Comparison of ENCODE assay signal across 1 cellular context in the genomic region with DNA sequence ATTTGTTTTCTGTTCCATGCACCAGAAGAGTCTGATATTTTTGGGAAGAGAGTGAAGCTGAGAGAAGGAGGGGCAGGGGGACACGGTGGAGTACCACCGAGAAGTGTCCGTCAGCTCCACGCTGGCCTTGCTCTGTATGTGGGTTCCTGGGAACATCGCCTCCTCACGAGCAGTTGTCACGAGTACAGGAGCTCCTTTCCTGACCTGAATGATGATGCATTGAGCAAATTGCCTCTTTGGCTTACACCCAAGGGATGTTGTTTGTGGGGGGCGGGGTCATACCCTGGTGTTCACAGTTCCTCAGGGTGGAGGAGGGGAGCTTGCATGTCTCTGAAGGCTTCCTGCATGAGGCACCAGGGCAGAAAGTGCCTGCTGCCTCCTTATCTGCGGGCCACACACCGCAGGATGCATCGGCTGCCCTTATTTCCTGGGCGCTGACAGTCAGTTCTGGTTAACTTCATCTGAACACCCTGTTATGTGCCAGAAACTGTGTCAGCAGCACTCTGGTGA.
TF ChIP-seq lines count a peak whose summit lies in the region.

No MANE protein-coding gene starts in this region.

TF ChIP-seq in K562, 482 proteins besides CTCF, POLR2A, EP300 and RAD21 (continued from another document and continues in another):
- TF ChIP-seq SMAD2 (IDR thresholded peaks at IDR 0.05; ENCODE audit: low read depth, low read length) (no peak), CCAR2 (IDR thresholded peaks at IDR 0.05; ENCODE audit: low read depth, low read length) (no peak), CREB1 (IDR thresholded peaks at IDR 0.05) (0 out of 2 replicates have a peak, but pooled peaks have one; percentile 62), CREB1 (CRISPR knock-in tag; IDR thresholded peaks at IDR 0.05) (no peak), IFI16 (CRISPR knock-in tag; IDR thresholded peaks at IDR 0.05) (no peak), CTBP1 (IDR thresholded peaks at IDR 0.05; ENCODE audit: borderline replicate concordance) (peak; percentile 99), HNRNPL (IDR thresholded peaks at IDR 0.05; ENCODE audit: low read depth, low read length) (0 out of 2 replicates have a peak, but pooled peaks have one; percentile 30), ETS1 (conservative IDR thresholded peaks at IDR 0.05; ENCODE audit: control insufficient read depth, low read depth, low read length) (peak; percentile 73; the same call in 1 of the 2 replicates), SREBF2 (CRISPR knock-in tag; IDR thresholded peaks at IDR 0.05) (no peak), RNF219 (CRISPR knock-in tag; IDR thresholded peaks at IDR 0.05) (no peak), MITF (IDR thresholded peaks at IDR 0.05) (peak; percentile 85; the same call in 1 of the 2 replicates), NR2C1 (IDR thresholded peaks at IDR 0.05) (no peak), NR2C1 (tag; IDR thresholded peaks at IDR 0.05) (0 out of 2 replicates have a peak, but pooled peaks have one; percentile 18), FOSL1 (tag; conservative IDR thresholded peaks at IDR 0.05) (peak; percentile 72), USF2 (CRISPR knock-in tag; IDR thresholded peaks at IDR 0.05) (no peak), CBFA2T3 (IDR thresholded peaks at IDR 0.05) (peak; percentile 96), U2AF2 (optimal IDR thresholded peaks at IDR 0.05; ENCODE audit: low read depth, low read length) (no peak), NCOA1 (IDR thresholded peaks at IDR 0.05; ENCODE audit: low read depth) (peak; percentile 84; the same call in 1 of the 2 replicates), MBD2 (IDR thresholded peaks at IDR 0.05; ENCODE audit: borderline replicate concordance, low read depth) (peak; percentile 60; the same call in 1 of the 2 replicates), NRF1 (conservative IDR thresholded peaks at IDR 0.05 in 1 of 2, IDR thresholded peaks at IDR 0.05 in 1 of 2) (peak; percentile 26 to 38; a peak in 2 of 4 replicates), TAL1 (IDR thresholded peaks at IDR 0.05) (peak; percentile 85), MYC (IDR thresholded peaks at IDR 0.05; ENCODE audit: low read depth, low read length) (peak; percentile 47; the same call in 1 of the 2 replicates), MYC (CRISPR knock-in tag; IDR thresholded peaks at IDR 0.05; ENCODE audit: borderline replicate concordance, low read depth) (no peak), FOXM1 (IDR thresholded peaks at IDR 0.05; ENCODE audit: low read depth) (peak; percentile 56; the same call in 1 of the 2 replicates), FOXM1 (CRISPR knock-in tag; IDR thresholded peaks at IDR 0.05; ENCODE audit: low read depth) (no peak), HCFC1 (IDR thresholded peaks at IDR 0.05; ENCODE audit: low read depth, low read length) (0 out of 2 replicates have a peak, but pooled peaks have one; percentile 26), SNIP1 (IDR thresholded peaks at IDR 0.05; ENCODE audit: low read depth) (no peak), ID3 (CRISPR knock-in tag; IDR thresholded peaks at IDR 0.05) (no peak), ID3 (tag; IDR thresholded peaks at IDR 0.05) (no peak), CREM (IDR thresholded peaks at IDR 0.05; ENCODE audit: low read depth) (peak; percentile 75), GABPA (tag; conservative IDR thresholded peaks at IDR 0.05; ENCODE audit: low read depth) (peak; percentile 67), MAZ (CRISPR knock-in tag; conservative IDR thresholded peaks at IDR 0.05 in 1 of 2, IDR thresholded peaks at IDR 0.05 in 1 of 2) (peak; percentile 18 to 57; a peak in 1 of 4 replicates), ARNT (IDR thresholded peaks at IDR 0.05) (peak; percentile 24 to 87; a peak in 3 of 4 replicates), CEBPB (tag; IDR thresholded peaks at IDR 0.05) (peak; percentile 48; the same call in 1 of the 2 replicates), ZNF644 (tag; IDR thresholded peaks at IDR 0.05; ENCODE audit: low read depth) (no peak), SP1 (CRISPR knock-in tag; IDR thresholded peaks at IDR 0.05) (peak; percentile 58; the same call in 1 of the 2 replicates), ZNF639 (CRISPR knock-in tag; conservative IDR thresholded peaks at IDR 0.05 in 1 of 2, IDR thresholded peaks at IDR 0.05 in 1 of 2) (peak in 1 of 2 experiments; percentile 70; a peak in 1 of 4 replicates), ARID3B (CRISPR knock-in tag; IDR thresholded peaks at IDR 0.05; ENCODE audit: borderline replicate concordance) (no peak), NONO (IDR thresholded peaks at IDR 0.05; ENCODE audit: low read depth in 2 of 2, low read length in 1 of 2) (peak in 1 of 2 experiments; percentile 61; a peak in 1 of 4 replicates), POLR2G (IDR thresholded peaks at IDR 0.05; ENCODE audit: low read depth, low read length) (0 out of 2 replicates have a peak, but pooled peaks have one; percentile 23), ZNF780A (CRISPR knock-in tag; IDR thresholded peaks at IDR 0.05) (no peak), CC2D1A (IDR thresholded peaks at IDR 0.05) (no peak)
- TF ChIP-seq, protein P1, sequence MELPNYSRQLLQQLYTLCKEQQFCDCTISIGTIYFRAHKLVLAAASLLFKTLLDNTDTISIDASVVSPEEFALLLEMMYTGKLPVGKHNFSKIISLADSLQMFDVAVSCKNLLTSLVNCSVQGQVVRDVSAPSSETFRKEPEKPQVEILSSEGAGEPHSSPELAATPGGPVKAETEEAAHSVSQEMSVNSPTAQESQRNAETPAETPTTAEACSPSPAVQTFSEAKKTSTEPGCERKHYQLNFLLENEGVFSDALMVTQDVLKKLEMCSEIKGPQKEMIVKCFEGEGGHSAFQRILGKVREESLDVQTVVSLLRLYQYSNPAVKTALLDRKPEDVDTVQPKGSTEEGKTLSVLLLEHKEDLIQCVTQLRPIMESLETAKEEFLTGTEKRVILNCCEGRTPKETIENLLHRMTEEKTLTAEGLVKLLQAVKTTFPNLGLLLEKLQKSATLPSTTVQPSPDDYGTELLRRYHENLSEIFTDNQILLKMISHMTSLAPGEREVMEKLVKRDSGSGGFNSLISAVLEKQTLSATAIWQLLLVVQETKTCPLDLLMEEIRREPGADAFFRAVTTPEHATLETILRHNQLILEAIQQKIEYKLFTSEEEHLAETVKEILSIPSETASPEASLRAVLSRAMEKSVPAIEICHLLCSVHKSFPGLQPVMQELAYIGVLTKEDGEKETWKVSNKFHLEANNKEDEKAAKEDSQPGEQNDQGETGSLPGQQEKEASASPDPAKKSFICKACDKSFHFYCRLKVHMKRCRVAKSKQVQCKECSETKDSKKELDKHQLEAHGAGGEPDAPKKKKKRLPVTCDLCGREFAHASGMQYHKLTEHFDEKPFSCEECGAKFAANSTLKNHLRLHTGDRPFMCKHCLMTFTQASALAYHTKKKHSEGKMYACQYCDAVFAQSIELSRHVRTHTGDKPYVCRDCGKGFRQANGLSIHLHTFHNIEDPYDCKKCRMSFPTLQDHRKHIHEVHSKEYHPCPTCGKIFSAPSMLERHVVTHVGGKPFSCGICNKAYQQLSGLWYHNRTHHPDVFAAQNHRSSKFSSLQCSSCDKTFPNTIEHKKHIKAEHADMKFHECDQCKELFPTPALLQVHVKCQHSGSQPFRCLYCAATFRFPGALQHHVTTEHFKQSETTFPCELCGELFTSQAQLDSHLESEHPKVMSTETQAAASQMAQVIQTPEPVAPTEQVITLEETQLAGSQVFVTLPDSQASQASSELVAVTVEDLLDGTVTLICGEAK (IDR thresholded peaks at IDR 0.05), result peak; percentile 71
- TF ChIP-seq, protein P1 (CRISPR knock-in tag; IDR thresholded peaks at IDR 0.05), result no peak
